8 cellular contexts compared by ENCODE assay signal in genomic region chr7:131231381-131232220, GRCh38.
DNase-seq lines count a peak whose midpoint lies in the region; ATAC-seq and TF ChIP-seq lines count a peak whose summit lies in the region.

No MANE protein-coding gene starts in this region.

- TF ChIP-seq EP300 in sigmoid colon (IDR thresholded peaks at IDR 0.05): no peak

- intact Hi-C loops in sigmoid colon (cut with DNase I): no loop called here

- no peak for TF ChIP-seq POLR2A in sigmoid colon (IDR thresholded peaks at IDR 0.05)

- H3K27ac ChIP-seq in duodenal mucosa (ENCODE audit: low read depth, low read length): peak overlapping the region; percentile 68
- peak overlapping the region in 3 of 4 donors; percentile 36 to 57 (median 48) for H3K27ac ChIP-seq in sigmoid colon

- peak overlapping the region; percentile 26 to 45 for H3K4me3 ChIP-seq in duodenal mucosa (ENCODE audit: low read depth in 1 of 2, low read length in 2 of 2)
- no peak overlapping the region for H3K4me3 ChIP-seq in sigmoid colon

- DNase-seq in AG08395 (ENCODE audit: low spot score) (peak; percentile 39), sigmoid colon (peak; percentile 83), HUDEP-2 (lab: John Stamatoyannopoulos, UW; ENCODE audit: unreplicated experiment in 76 of 76) (no peak), ecto neural progenitor cell (ENCODE audit: low spot score) (no peak)
- peak; percentile 41 to 58 for DNase-seq in activated CD4-positive, alpha-beta T cell treated with anti-CD3 and anti-CD28 coated beads for 4 hours

- no peak for TF ChIP-seq CTCF in sigmoid colon (IDR thresholded peaks at IDR 0.05)

- no peak overlapping the region for H3K9ac ChIP-seq in duodenal mucosa (ENCODE audit: low read depth in 1 of 2, low read length in 2 of 2)

- peaks cover 0 to under 1% of the 10 kb centered on the region in 2 donors for H3K4me1 ChIP-seq in duodenal mucosa (ENCODE audit: control insufficient read depth in 1 of 2, insufficient read depth in 2 of 2, low read length in 2 of 2)
- peaks cover 0 to 9% (median 5%) of the 10 kb centered on the region in 4 donors for H3K4me1 ChIP-seq in sigmoid colon

- H3K27me3 ChIP-seq in duodenal mucosa (ENCODE audit: control insufficient read depth in 1 of 2, insufficient read depth in 2 of 2, low read length in 2 of 2) (no peaks in the 10 kb centered on the region), sigmoid colon (no peaks in the 10 kb centered on the region)

- H3K36me3 ChIP-seq in duodenal mucosa (ENCODE audit: control insufficient read depth in 1 of 2, insufficient read depth in 2 of 2, low read length in 2 of 2) (no peaks in the 10 kb centered on the region), sigmoid colon (no peaks in the 10 kb centered on the region)

- 51 to 76% methylated on average over 10 of the region's 10 CpGs for WGBS in sigmoid colon, 2 donors

- ATAC-seq in GM19452 (IDR thresholded peaks at IDR 0.05; ENCODE audit: unreplicated experiment) (peak; percentile 80), HG03571 (IDR thresholded peaks at IDR 0.05; ENCODE audit: unreplicated experiment) (peak; percentile 77)

- H3K9me3 ChIP-seq in duodenal mucosa (ENCODE audit: control insufficient read depth in 1 of 2, low read length in 2 of 2) (no peaks in the 10 kb centered on the region), sigmoid colon (no peaks in the 10 kb centered on the region)

Comparison
In these comparisons a context has a peak if more than half of its experiments do, and no peak if none do; other contexts are left out.
1. DNase-seq: peak in AG08395 (single experiment), activated CD4-positive, alpha-beta T cell treated with anti-CD3 and anti-CD28 coated beads for 4 hours (2 of 2) and sigmoid colon (single experiment); none in HUDEP-2 (0 of 76) and ecto neural progenitor cell (single experiment).
2. H3K4me3 ChIP-seq: peak in duodenal mucosa (2 of 2); none in sigmoid colon (0 of 4).